7 cellular contexts compared by ENCODE assay signal in the genomic region with DNA sequence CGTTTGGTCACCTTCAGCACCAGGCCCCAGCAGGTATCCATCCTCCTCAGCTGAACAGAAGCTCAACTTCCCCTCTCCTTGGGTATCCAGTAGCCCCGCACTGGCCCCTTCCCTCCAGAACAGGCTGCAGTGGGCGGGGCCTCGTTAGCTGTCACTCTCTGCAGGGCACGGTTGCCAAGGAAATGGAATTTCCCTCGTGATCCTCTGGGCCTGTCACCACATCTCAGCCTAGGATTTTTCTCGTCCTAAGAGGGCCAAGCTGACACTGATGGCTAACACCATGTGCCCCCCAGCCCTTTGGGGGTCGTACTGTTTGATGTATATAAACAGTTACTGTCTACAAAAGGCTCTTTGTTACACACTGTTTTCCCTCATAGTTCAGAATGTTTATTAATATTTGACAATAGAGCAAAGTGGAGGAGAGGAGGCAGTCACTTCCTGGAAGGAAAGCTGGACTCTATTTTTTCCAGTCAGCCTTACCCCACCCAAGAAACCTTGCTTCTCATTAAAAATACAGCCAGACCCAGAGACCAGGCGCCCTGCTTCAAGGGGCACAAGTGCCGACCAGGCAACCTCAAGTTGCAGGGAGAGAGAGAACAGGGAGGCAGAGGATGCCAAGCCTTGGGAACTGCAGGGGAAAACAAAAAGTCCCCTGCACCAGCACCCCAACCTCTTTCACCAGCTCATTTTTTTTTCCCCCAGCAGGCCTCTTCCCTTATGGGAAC.
DNase-seq lines count a peak whose midpoint lies in the region; ATAC-seq and FAIRE-seq lines count a peak whose summit lies in the region.

No MANE protein-coding gene starts in this region.

- peak; percentile 5 for FAIRE-seq in GM18507 (lab: Jason Lieb, UNC)

- peak; percentile 9 for DNase-seq in GM18507 (ENCODE audit: extremely low spot score, insufficient read length, low read depth)
- DNase-seq in amygdala (lab: John Stamatoyannopoulos, UW), result peak in 54 of 56 donors; percentile 23 to 93 (median 80)
- DNase-seq in iris pigment epithelial cell (ENCODE audit: low read depth), result peak; percentile 34
- peak; percentile 98 for DNase-seq in superior temporal gyrus (ENCODE audit: extremely low spot score)
- no peak for DNase-seq in SW480 (ENCODE audit: low spot score)
- DNase-seq in AG08395 (ENCODE audit: low spot score), result no peak

- ATAC-seq in HG02938 (IDR thresholded peaks at IDR 0.05; ENCODE audit: unreplicated experiment), result peak; percentile 50

Comparison
In these comparisons a context has a peak if more than half of its experiments do, and no peak if none do; other contexts are left out.
1. DNase-seq: peak in GM18507 (single experiment), amygdala (54 of 56), iris pigment epithelial cell (single experiment) and superior temporal gyrus (single experiment); none in SW480 (single experiment) and AG08395 (single experiment).